In genomic region chr12:128853321-128854197, GRCh38 we compare ENCODE assay signal across 10 cellular contexts. TPM values are rescaled to one million over a fixed set of nuclear protein-coding genes. Genes with fewer than 3 reads are reported as not detected.
DNase-seq lines count a peak whose midpoint lies in the region; ATAC-seq and TF ChIP-seq lines count a peak whose summit lies in the region.
"Had no signal": no experiment of that assay in that cellular context is flagged by ENCODE, and none has a peak within 500 bp of the region (broad histone marks: within the 10 kb centered on the region; RNA-seq: fewer than 3 reads in every experiment).

GLT1D1 (plus strand) TSS chr12:128853478; CDS start chr12:128853582, 104 bp downstream.

- no peak within 1 kb of the TSS for H3K9ac ChIP-seq in parathyroid adenoma

- H3K36me3 Mint-ChIP-seq in endothelial cell (ENCODE audit: low read depth, unreplicated experiment): no peaks in the 10 kb centered on the region

- H2AFZ ChIP-seq in parathyroid adenoma: peak within 1 kb of the TSS; percentile 10

- no peaks in the 10 kb centered on the region for H3K79me2 ChIP-seq in parathyroid adenoma

- no peaks in the 10 kb centered on the region for H3K9me3 ChIP-seq in parathyroid adenoma (ENCODE audit: control insufficient read depth, low read length)
- H3K9me3 ChIP-seq: tibial nerve had no signal

- ATAC-seq in HG02885 (IDR thresholded peaks at IDR 0.05; ENCODE audit: poor library complexity, unreplicated experiment) (peak; percentile 44), HG03457 (IDR thresholded peaks at IDR 0.05; ENCODE audit: unreplicated experiment) (no peak)

- H3K27ac ChIP-seq in parathyroid adenoma: no peak within 1 kb of the TSS
- H3K27ac ChIP-seq: tibial nerve had no signal

- H3K4me3 Mint-ChIP-seq in endothelial cell (ENCODE audit: unreplicated experiment): peak within 1 kb of the TSS; percentile 80

- H3K4me2 ChIP-seq in parathyroid adenoma (ENCODE audit: low read length): peak within 1 kb of the TSS; percentile 51

- no peaks in the 10 kb centered on the region for H3K9me3 Mint-ChIP-seq in endothelial cell (ENCODE audit: unreplicated experiment)

- no peaks in the 10 kb centered on the region for H3K27me3 ChIP-seq in parathyroid adenoma (ENCODE audit: control insufficient read depth, insufficient read depth, low read length)

- peak; percentile 74 for DNase-seq in GM13976 (ENCODE audit: low spot score)
- peak; percentile 10 for DNase-seq in endothelial cell (ENCODE audit: low spot score)
- no peak for DNase-seq in COR-L47 (lab: John Stamatoyannopoulos, UW)
- no peak for DNase-seq in NCI-H1694 treated with DMSO at 0.1 percent for 48 hours (lab: John Stamatoyannopoulos, UW)
- DNase-seq in effector CD8-positive, alpha-beta T cell (lab: John Stamatoyannopoulos, UW): no peak
- DNase-seq: cortex of kidney had no signal

- no peaks in the 10 kb centered on the region for H3K4me1 Mint-ChIP-seq in endothelial cell (ENCODE audit: unreplicated experiment)

- peaks cover 13% of the 10 kb centered on the region for H3K27me3 Mint-ChIP-seq in endothelial cell (ENCODE audit: unreplicated experiment)

- TF ChIP-seq CTCF in GM13976 (IDR thresholded peaks at IDR 0.05; ENCODE audit: borderline replicate concordance, control extremely low read depth, extremely low read depth, insufficient read depth, missing control alignments) (no peak), endothelial cell (IDR thresholded peaks at IDR 0.05; ENCODE audit: unreplicated experiment) (no peak), parathyroid adenoma (IDR thresholded peaks at IDR 0.05) (no peak)

- H3K4me3 ChIP-seq in parathyroid adenoma (ENCODE audit: low read depth, low read length): no peak within 1 kb of the TSS
- H3K4me3 ChIP-seq: tibial nerve had no signal

- in situ Hi-C loops in GM13976 (cut with MboI; ENCODE audit: low sequenced_read_pairs, unreplicated experiment): no loop called here

- no peaks in the 10 kb centered on the region for H3K4me1 ChIP-seq in parathyroid adenoma
- H3K4me1 ChIP-seq: tibial nerve had no signal

- H3K27ac Mint-ChIP-seq in endothelial cell (ENCODE audit: unreplicated experiment): no peak within 1 kb of the TSS

- H3K36me3 ChIP-seq in parathyroid adenoma (ENCODE audit: control insufficient read depth, insufficient read depth, low read length): no peaks in the 10 kb centered on the region
- H3K36me3 ChIP-seq: tibial nerve had no signal

RNA-seq across cellular contexts. Expression of gene GLT1D1, which starts in this region (rescaled TPM):
- 0.44 TPM for total RNA-seq in endothelial cell (ENCODE audit: unreplicated experiment)

Comparison
In these comparisons a context has a peak if more than half of its experiments do, and no peak if none do; other contexts are left out.
1. Peak in DNase-seq in endothelial cell; RNA of the gene not detected or under 1 TPM.